19 cellular contexts compared by ENCODE assay signal in the genomic region with DNA sequence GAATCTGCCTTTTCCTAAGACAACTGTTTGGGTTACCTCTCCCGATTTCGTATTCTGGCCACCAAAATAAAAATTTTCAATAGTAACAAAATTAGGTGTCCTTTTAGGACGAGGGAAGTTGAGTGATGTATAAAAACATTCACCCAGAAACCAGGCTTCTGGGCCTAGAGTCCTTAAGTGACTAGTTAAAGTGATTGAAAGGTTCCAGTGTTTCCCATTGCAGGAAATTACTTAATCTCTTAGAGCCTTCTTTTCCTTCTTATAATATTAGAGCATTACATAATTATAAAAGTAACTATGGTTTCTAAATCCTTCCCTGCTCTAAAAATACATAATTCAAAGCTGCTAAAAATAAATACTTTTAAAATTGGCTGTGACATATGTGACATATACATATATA. TPM values are rescaled to one million over a fixed set of nuclear protein-coding genes. Genes with fewer than 3 reads are reported as not detected.
DNase-seq lines count a peak whose midpoint lies in the region; ATAC-seq and TF ChIP-seq lines count a peak whose summit lies in the region.
"Had no signal": no experiment of that assay in that cellular context is flagged by ENCODE, and none has a peak within 500 bp of the region (broad histone marks: within the 10 kb centered on the region; RNA-seq: fewer than 3 reads in every experiment).

No MANE protein-coding gene starts in this region.

- peak overlapping the region; percentile 97; the same call in 1 of the 2 replicates for H2AFZ ChIP-seq in GM23338

- peaks cover 19% of the 10 kb centered on the region for H4K20me1 ChIP-seq in GM23338 (replicated peaks; ENCODE audit: insufficient read depth)

- H3K9me3 ChIP-seq in CD8-positive, alpha-beta memory T cell (ENCODE audit: low read length), result no peaks in the 10 kb centered on the region
- no peaks in the 10 kb centered on the region for H3K9me3 ChIP-seq in body of pancreas
- H3K9me3 ChIP-seq: breast epithelium, right lobe of liver had no signal

- no peak overlapping the region for H3K27ac ChIP-seq in CD8-positive, alpha-beta memory T cell (ENCODE audit: low read depth, low read length)
- no peak overlapping the region for H3K27ac ChIP-seq in GM23338 (ENCODE audit: low read depth)
- H3K27ac ChIP-seq in body of pancreas, result peak overlapping the region in 3 of 4 donors; percentile 2 to 68 (median 37)
- H3K27ac ChIP-seq: breast epithelium, epithelial cell of prostate, right lobe of liver had no signal

- H3K27me3 ChIP-seq in CD8-positive, alpha-beta memory T cell (ENCODE audit: insufficient read depth, low read length, poor library complexity, severe bottlenecking), result peaks cover 43% of the 10 kb centered on the region
- peaks cover 70% of the 10 kb centered on the region for H3K27me3 ChIP-seq in GM23338 (ENCODE audit: insufficient read depth)
- no peaks in the 10 kb centered on the region for H3K27me3 ChIP-seq in body of pancreas

- H3K9me2 ChIP-seq in GM23338 (ENCODE audit: insufficient read depth), result no peaks in the 10 kb centered on the region

- CTCF ChIA-PET in CD8-positive, alpha-beta memory T cell (lab: Charles Lee), result no interaction called here

- peaks cover 21% of the 10 kb centered on the region for H3K4me1 ChIP-seq in CD8-positive, alpha-beta memory T cell (ENCODE audit: insufficient read depth, low read length)
- H3K4me1 ChIP-seq in GM23338 (ENCODE audit: insufficient read depth) (peaks cover 21% of the 10 kb centered on the region), body of pancreas (peaks cover 35% of the 10 kb centered on the region)

- H3F3A ChIP-seq in GM23338 (replicated peaks; ENCODE audit: low read depth), result 0 out of 2 replicates have a peak, but pooled peaks cover 8% of the 10 kb centered on the region

- no peaks in the 10 kb centered on the region for H3K79me2 ChIP-seq in GM23338 (replicated peaks; ENCODE audit: insufficient read depth)

- peaks cover 51 to 71% of the 10 kb centered on the region in 2 donors for H3K27me3 Mint-ChIP-seq in CD8-positive, alpha-beta memory T cell
- peaks cover 66% of the 10 kb centered on the region for H3K27me3 Mint-ChIP-seq in GM23338 (ENCODE audit: insufficient read depth, low read depth, poor library complexity)
- H3K27me3 Mint-ChIP-seq in naive thymus-derived CD8-positive, alpha-beta T cell, result peaks cover 43 to 82% (median 63%) of the 10 kb centered on the region in 5 donors

- peaks cover 0 to 5% (median 0%) of the 10 kb centered on the region in 3 donors for H3K36me3 Mint-ChIP-seq in CD8-positive, alpha-beta memory T cell
- no peaks in the 10 kb centered on the region for H3K36me3 Mint-ChIP-seq in GM23338 (ENCODE audit: low read depth)
- H3K36me3 Mint-ChIP-seq in naive thymus-derived CD8-positive, alpha-beta T cell, result peaks cover 0 to 2% (median 0%) of the 10 kb centered on the region in 3 donors

- POLR2A ChIA-PET in CD8-positive, alpha-beta memory T cell (lab: Charles Lee), result no interaction called here
- POLR2A ChIA-PET in naive thymus-derived CD8-positive, alpha-beta T cell (lab: Charles Lee), result interaction anchor here (1.4 kb wide), 1 partner anchor 12 kb away, joined by 6 read pairs; no protein-coding TSS in a partner anchor

- H3K9me3 Mint-ChIP-seq in CD8-positive, alpha-beta memory T cell, result no peaks in the 10 kb centered on the region
- peaks cover 2% of the 10 kb centered on the region; the same call in 1 of the 3 replicates for H3K9me3 Mint-ChIP-seq in GM23338
- H3K9me3 Mint-ChIP-seq in naive thymus-derived CD8-positive, alpha-beta T cell, result peaks cover 0 to 4% (median 0%) of the 10 kb centered on the region in 9 donors
- H3K9me3 Mint-ChIP-seq: activated CD4-positive, alpha-beta memory T cell treated with anti-CD3 and anti-CD28 coated beads, Interleukin-2, amount 10 ng/mL, durations not matched to agents 7 days and 5 days had no signal

- 55% methylated on average over 3 of the region's 3 CpGs for WGBS in body of pancreas, 2 donors

- ATAC-seq in GM23338, result no peak
- no peak for ATAC-seq in body of pancreas
- ATAC-seq in naive thymus-derived CD8-positive, alpha-beta T cell, result no peak

- no peaks in the 10 kb centered on the region for H3K36me3 ChIP-seq in CD8-positive, alpha-beta memory T cell (ENCODE audit: insufficient read depth, low read length)
- no peaks in the 10 kb centered on the region for H3K36me3 ChIP-seq in GM23338 (ENCODE audit: insufficient read depth)
- no peaks in the 10 kb centered on the region for H3K36me3 ChIP-seq in body of pancreas (replicated peaks in 1 of 2; ENCODE audit: insufficient read depth in 1 of 2, low read depth in 2 of 2)
- H3K36me3 ChIP-seq: breast epithelium, right lobe of liver had no signal

- intact Hi-C loops in body of pancreas (cut with DNase I), result no loop called here

- H3K27ac Mint-ChIP-seq in CD8-positive, alpha-beta memory T cell, result no peak overlapping the region
- H3K27ac Mint-ChIP-seq in GM23338, result no peak overlapping the region
- H3K27ac Mint-ChIP-seq in naive thymus-derived CD8-positive, alpha-beta T cell, result no peak overlapping the region
- H3K27ac Mint-ChIP-seq: activated CD4-positive, alpha-beta memory T cell treated with anti-CD3 and anti-CD28 coated beads, Interleukin-2, amount 10 ng/mL, durations not matched to agents 7 days and 5 days had no signal

- DNase-seq in CD8-positive, alpha-beta memory T cell, result no peak
- no peak for DNase-seq in GM23338 (ENCODE audit: low spot score)
- DNase-seq in body of pancreas, result no peak
- no peak for DNase-seq in naive thymus-derived CD8-positive, alpha-beta T cell
- DNase-seq in NCI-H2081 (lab: John Stamatoyannopoulos, UW), result no peak
- DNase-seq in SKM-1 treated with dmso at 0.1 percent for 144 hours (lab: John Stamatoyannopoulos, UW; ENCODE audit: unreplicated experiment), result no peak
- no peak for DNase-seq in kidney glomerular epithelial cell (lab: John Stamatoyannopoulos, UW)
- DNase-seq: activated CD4-positive, alpha-beta memory T cell treated with anti-CD3 and anti-CD28 coated beads, Interleukin-2, amount 10 ng/mL, durations not matched to agents 7 days and 5 days; midbrain; NCI-H1092; NCI-H446 treated with DMSO at 0.1 percent for 48 hours; occipital lobe; RPMI8226; SW 1271 had no signal

- peaks cover 17 to 35% (median 20%) of the 10 kb centered on the region in 3 donors for H3K4me1 Mint-ChIP-seq in CD8-positive, alpha-beta memory T cell
- peaks cover 42% of the 10 kb centered on the region for H3K4me1 Mint-ChIP-seq in GM23338
- H3K4me1 Mint-ChIP-seq in naive thymus-derived CD8-positive, alpha-beta T cell, result peaks cover 15 to 34% (median 32%) of the 10 kb centered on the region in 4 donors

- H3K4me3 ChIP-seq in CD8-positive, alpha-beta memory T cell (ENCODE audit: low read length), result no peak overlapping the region
- H3K4me3 ChIP-seq in GM23338, result peak overlapping the region; percentile 71
- no peak overlapping the region for H3K4me3 ChIP-seq in body of pancreas
- H3K4me3 ChIP-seq: right lobe of liver had no signal

- peak overlapping the region in 5 of 7 donors; percentile 39 to 79 (median 66) for H3K4me3 Mint-ChIP-seq in CD8-positive, alpha-beta memory T cell
- H3K4me3 Mint-ChIP-seq in GM23338, result peak overlapping the region; percentile 84
- H3K4me3 Mint-ChIP-seq in naive thymus-derived CD8-positive, alpha-beta T cell, result peak overlapping the region in 6 of 10 donors; percentile 70 to 80 (median 74)

- peak overlapping the region; percentile 82 for H3K4me2 ChIP-seq in GM23338

- no peak for TF ChIP-seq POLR2A in body of pancreas (IDR thresholded peaks at IDR 0.05)

- TF ChIP-seq CTCF in GM23338 (conservative IDR thresholded peaks at IDR 0.05; ENCODE audit: low read depth in 2 of 2) (no peak), body of pancreas (IDR thresholded peaks at IDR 0.05) (no peak)

TF ChIP-seq in GM23338, 12 proteins besides CTCF, POLR2A, EP300 and RAD21:
- TF ChIP-seq CREB1 (CRISPR knock-in tag; IDR thresholded peaks at IDR 0.05; ENCODE audit: low read depth), result no peak
- TF ChIP-seq EZH2 (IDR thresholded peaks at IDR 0.05; ENCODE audit: low read depth, unreplicated experiment), result peak; percentile 0

RNA-seq across cellular contexts. Expression of a gene that starts 7.3 kb away (rescaled TPM):
- total RNA-seq in CD8-positive, alpha-beta memory T cell, result not detected
- polyA plus RNA-seq in CD8-positive, alpha-beta memory T cell, result not detected
- total RNA-seq in GM23338 (2014; rRNA removed; shearing (Covaris generic)), result 0.12 TPM in 1 of 2 replicates, not detected in the other
- not detected in 2 replicates for polyA plus RNA-seq in GM23338 (2016; fragmentation: Nextera tagmentation; extraction: Ambion mirVana)
- total RNA-seq in body of pancreas, result 1 to 10 TPM in 1 of 2 donors, not detected in 1; 1.3 TPM
- total RNA-seq in naive thymus-derived CD8-positive, alpha-beta T cell, result not detected
- not detected for polyA plus RNA-seq in naive thymus-derived CD8-positive, alpha-beta T cell
- total RNA-seq: activated CD4-positive, alpha-beta memory T cell treated with anti-CD3 and anti-CD28 coated beads, Interleukin-2, amount 10 ng/mL, durations not matched to agents 7 days and 5 days; dermis blood vessel endothelial cell; occipital lobe; right lobe of liver had no signal

RNA-seq across cellular contexts. Expression of a gene that starts 13.6 kb away (rescaled TPM):
- total RNA-seq in CD8-positive, alpha-beta memory T cell, result under 1 TPM in 1 of 2 experiments, not detected in 1; 0.20 TPM
- 0.12 TPM for polyA plus RNA-seq in CD8-positive, alpha-beta memory T cell
- not detected in 2 replicates for total RNA-seq in GM23338 (2014; rRNA removed; shearing (Covaris generic))
- 0.21 TPM in 1 of 2 replicates, not detected in the other for polyA plus RNA-seq in GM23338 (2016; fragmentation: Nextera tagmentation; extraction: Ambion mirVana)
- total RNA-seq in body of pancreas, result 10 to 100 TPM in 1 of 2 donors, 1 to 10 TPM in 1; 7.3 to 10.5 TPM
- total RNA-seq in naive thymus-derived CD8-positive, alpha-beta T cell, result not detected
- not detected for polyA plus RNA-seq in naive thymus-derived CD8-positive, alpha-beta T cell
- total RNA-seq: dermis blood vessel endothelial cell had no signal

RNA-seq across cellular contexts. Expression of a gene that starts 46.8 kb away (rescaled TPM):
- under 1 TPM in 1 of 2 experiments, not detected in 1; 0.16 TPM for total RNA-seq in CD8-positive, alpha-beta memory T cell
- polyA plus RNA-seq in CD8-positive, alpha-beta memory T cell, result not detected
- not detected in 2 replicates for total RNA-seq in GM23338 (2014; rRNA removed; shearing (Covaris generic))
- polyA plus RNA-seq in GM23338 (2016; fragmentation: Nextera tagmentation; extraction: Ambion mirVana), result not detected in 2 replicates
- total RNA-seq in body of pancreas, result not detected
- not detected for total RNA-seq in naive thymus-derived CD8-positive, alpha-beta T cell
- not detected for polyA plus RNA-seq in naive thymus-derived CD8-positive, alpha-beta T cell
- total RNA-seq: breast epithelium, Daoy, dermis blood vessel endothelial cell, right lobe of liver had no signal

RNA-seq across cellular contexts. Expression of a gene that starts 59.8 kb away (rescaled TPM):
- total RNA-seq in CD8-positive, alpha-beta memory T cell, result not detected
- not detected for polyA plus RNA-seq in CD8-positive, alpha-beta memory T cell
- 52.1 and 64.4 TPM in 2 replicates for total RNA-seq in GM23338 (2014; rRNA removed; shearing (Covaris generic))
- 59.1 and 66.1 TPM in 2 replicates for polyA plus RNA-seq in GM23338 (2016; fragmentation: Nextera tagmentation; extraction: Ambion mirVana)
- 1 to 10 TPM in 1 of 2 donors, under 1 TPM in 1; 0.99 to 6.7 TPM for total RNA-seq in body of pancreas
- not detected for total RNA-seq in naive thymus-derived CD8-positive, alpha-beta T cell
- not detected for polyA plus RNA-seq in naive thymus-derived CD8-positive, alpha-beta T cell
- total RNA-seq: activated CD4-positive, alpha-beta memory T cell treated with anti-CD3 and anti-CD28 coated beads, Interleukin-2, amount 10 ng/mL, durations not matched to agents 7 days and 5 days had no signal

Comparison
In these comparisons a context has a peak if more than half of its experiments do, and no peak if none do; other contexts are left out.
1. H3K27ac ChIP-seq: peak in body of pancreas (3 of 4); none in CD8-positive, alpha-beta memory T cell (single experiment) and GM23338 (single experiment).
2. Peak in every context shown above with its lines, with median percentiles within 50 percentile points of each other: H3K4me3 Mint-ChIP-seq.